In genomic region chr3:112407214-112407887, GRCh38 we compare ENCODE assay signal across 9 cellular contexts.
DNase-seq lines count a peak whose midpoint lies in the region; ATAC-seq and TF ChIP-seq lines count a peak whose summit lies in the region.
"Had no signal": no experiment of that assay in that cellular context is flagged by ENCODE, and none has a peak within 500 bp of the region (broad histone marks: within the 10 kb centered on the region; RNA-seq: fewer than 3 reads in every experiment).

No MANE protein-coding gene starts in this region.

- intact Hi-C loops in thyroid gland (cut with DNase I) = no loop called here

- H3K36me3 ChIP-seq in thyroid gland = no peaks in the 10 kb centered on the region

- H3K36me3 Mint-ChIP-seq in T-helper 17 cell (ENCODE audit: low read depth) = peaks cover 2% of the 10 kb centered on the region

- H3K27me3 Mint-ChIP-seq in T-helper 17 cell = peaks cover 10% of the 10 kb centered on the region

- H3K4me1 ChIP-seq in thyroid gland = no peaks in the 10 kb centered on the region
- H3K4me1 ChIP-seq: psoas muscle had no signal

- no peak overlapping the region for H3K4me3 ChIP-seq in thyroid gland (replicated peaks in 1 of 3)
- H3K4me3 ChIP-seq: psoas muscle had no signal

- no peak for TF ChIP-seq POLR2A in thyroid gland (IDR thresholded peaks at IDR 0.05)

- TF ChIP-seq CTCF in 22Rv1 (IDR thresholded peaks at IDR 0.05) (no peak), thyroid gland (IDR thresholded peaks at IDR 0.05) (no peak)

- H3K27ac ChIP-seq in 22Rv1 = peak overlapping the region; percentile 46
- H3K27ac ChIP-seq in thyroid gland = no peak overlapping the region
- H3K27ac ChIP-seq: psoas muscle had no signal

- WGBS in thyroid gland, 2 donors = 81 to 83% methylated on average over 6 of the region's 6 CpGs

- H3K27me3 ChIP-seq in thyroid gland = no peaks in the 10 kb centered on the region

- H3K4me3 Mint-ChIP-seq in T-helper 17 cell = no peak overlapping the region

- H3K9me3 ChIP-seq in T-helper 17 cell (ENCODE audit: control insufficient read depth, low read length, poor library complexity, severe bottlenecking) = no peaks in the 10 kb centered on the region
- no peaks in the 10 kb centered on the region for H3K9me3 ChIP-seq in thyroid gland
- H3K9me3 ChIP-seq: psoas muscle had no signal

- DNase-seq in T-helper 17 cell (no peak), left kidney (ENCODE audit: low read depth, low spot score) (peak; percentile 18), NCI-H2196 treated with DMSO at 0.1 percent for 48 hours (lab: John Stamatoyannopoulos, UW; ENCODE audit: unreplicated experiment) (no peak), thyroid gland (no peak)
- DNase-seq: psoas muscle had no signal

- no peak overlapping the region for H3K27ac Mint-ChIP-seq in T-helper 17 cell

- ATAC-seq in GM21447 (IDR thresholded peaks at IDR 0.05; ENCODE audit: unreplicated experiment) (peak; percentile 46), T-helper 17 cell (peak; percentile 48), HG02763 (IDR thresholded peaks at IDR 0.05; ENCODE audit: unreplicated experiment) (no peak), HG02571 (IDR thresholded peaks at IDR 0.05; ENCODE audit: unreplicated experiment) (no peak)
- ATAC-seq: psoas muscle had no signal

- peaks cover 8% of the 10 kb centered on the region for H3K4me1 Mint-ChIP-seq in T-helper 17 cell

Comparison
In these comparisons a context has a peak if more than half of its experiments do, and no peak if none do; other contexts are left out.
1. ATAC-seq: peak in GM21447 (single experiment) and T-helper 17 cell (single experiment); none in HG02763 (single experiment) and HG02571 (single experiment).